Comparison of ENCODE assay signal across 8 cellular contexts in the genomic region with DNA sequence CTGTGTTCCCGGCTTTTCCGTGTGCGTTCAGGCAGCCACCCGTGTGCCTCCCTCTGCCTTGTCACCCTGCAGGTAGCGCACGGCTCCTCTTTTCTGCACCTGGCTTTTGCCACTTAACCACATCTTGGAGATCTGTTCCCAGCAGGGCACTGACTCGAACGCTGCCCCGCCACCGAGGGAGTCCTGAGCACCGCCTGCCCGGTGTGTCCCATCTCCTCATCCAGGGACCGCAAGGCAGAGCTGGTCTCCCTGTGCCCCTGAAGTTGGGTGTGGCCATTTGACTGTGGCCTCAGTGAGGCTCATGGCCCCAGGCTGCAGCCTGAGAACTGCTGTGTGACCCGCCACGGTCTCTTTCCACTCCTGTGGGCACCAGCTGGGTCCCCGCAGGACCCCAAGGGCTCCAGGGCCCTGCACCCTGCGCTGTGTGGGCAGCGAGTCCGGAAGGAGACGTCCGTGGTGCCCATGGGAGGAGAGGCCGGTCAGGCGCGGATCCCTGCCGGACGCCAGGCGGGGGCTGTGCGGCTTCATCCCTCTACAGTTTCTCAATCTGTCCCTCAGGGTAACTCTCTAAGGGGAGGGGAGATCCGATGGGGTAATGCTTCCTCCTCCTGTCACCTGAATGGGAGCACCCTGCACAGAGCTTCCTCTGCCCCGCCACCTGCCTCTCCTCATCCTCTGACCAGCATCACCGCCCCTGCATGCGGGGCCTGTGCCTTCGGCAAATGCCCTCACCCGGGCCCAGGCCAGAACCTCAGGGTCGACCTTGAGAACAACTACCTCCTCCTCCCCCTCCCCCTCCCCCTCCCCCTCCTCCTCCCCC. TPM values are rescaled to one million over a fixed set of nuclear protein-coding genes. Genes with fewer than 3 reads are reported as not detected.
A peak's percentile ranks its signal among the peaks of the same experiment; 100 is the strongest.
DNase-seq lines count a peak whose midpoint lies in the region; ATAC-seq and TF ChIP-seq lines count a peak whose summit lies in the region.

No MANE protein-coding gene starts in this region.

- H3K27ac ChIP-seq in C4-2B = peak overlapping the region; percentile 81
- no peak overlapping the region for H3K27ac ChIP-seq in PC-9

- no peak overlapping the region for H3K4me3 Mint-ChIP-seq in glutamatergic neuron (ENCODE audit: unreplicated experiment)

- H3K9me2 ChIP-seq in PC-9 (ENCODE audit: insufficient read depth) = no peaks in the 10 kb centered on the region

- H4K20me1 ChIP-seq in PC-9 (ENCODE audit: insufficient read depth) = peaks cover 22% of the 10 kb centered on the region

- H3K27me3 Mint-ChIP-seq in glutamatergic neuron (ENCODE audit: unreplicated experiment) = peaks cover 6% of the 10 kb centered on the region

- peaks cover 16% of the 10 kb centered on the region for H3K9me3 Mint-ChIP-seq in glutamatergic neuron (ENCODE audit: unreplicated experiment)

- peaks cover 16% of the 10 kb centered on the region for H3K4me1 Mint-ChIP-seq in glutamatergic neuron (ENCODE audit: low read depth, unreplicated experiment)

- 0 out of 2 replicates have a peak, but pooled peaks cover 15% of the 10 kb centered on the region for H3K36me3 ChIP-seq in PC-9 (ENCODE audit: low read depth)

- intact Hi-C loops in PC-9 (cut with micrococcal nuclease; ENCODE audit: unreplicated experiment) = loop anchor here (2.0 kb wide), 1 partner anchor 15 kb away; no protein-coding TSS in a partner anchor

- POLR2A ChIA-PET in GM10248 (lab: Yijun Ruan, JAX) = no interaction called here
- POLR2A ChIA-PET in PC-9 (lab: Charles Lee; ENCODE audit: unreplicated experiment) = interaction anchor here (0.6 to 0.7 kb wide), 2 partner anchors 47 to 50 kb away, joined by 3 to 54 read pairs; no protein-coding TSS in a partner anchor

- CTCF ChIA-PET in GM10248 (lab: Yijun Ruan, JAX) (interaction anchor here (0.8 to 1.5 kb wide), 4 partner anchors 9 to 27 kb away, joined by 3 to 5 read pairs (median 4); no protein-coding TSS in a partner anchor), PC-9 (lab: Charles Lee) (interaction anchor here (0.5 to 1.7 kb wide), 3 partner anchors 35 to 50 kb away, joined by 5 to 12 read pairs (median 7); a partner anchor contains a TSS)

- H2AFZ ChIP-seq in PC-9 = no peak overlapping the region

- DNase-seq in GM10248 (ENCODE audit: extremely low spot score) (peak; percentile 56), PC-9 (peak in 1 of 2 experiments; percentile 24), glutamatergic neuron (no peak), AG08396 (ENCODE audit: low spot score) (no peak), 8988T (no peak)
- no peak for DNase-seq in activated effector memory CD4-positive, alpha-beta T cell treated with anti-CD3 and anti-CD28 coated beads, Interleukin-2, amount 50 U/mL, for 16 hours

- TF ChIP-seq CTCF in C4-2B (conservative IDR thresholded peaks at IDR 0.05) (no peak), GM10248 (IDR thresholded peaks at IDR 0.05; ENCODE audit: control extremely low read depth, extremely low read depth, low read depth, missing control alignments) (no peak), PC-9 (conservative IDR thresholded peaks at IDR 0.05) (no peak), glutamatergic neuron (IDR thresholded peaks at IDR 0.05; ENCODE audit: partially characterized antibody, unreplicated experiment) (no peak)

- no peak overlapping the region for H3K4me3 ChIP-seq in PC-9

- H3K9me3 ChIP-seq in PC-9 (ENCODE audit: insufficient read depth, low read depth) = no peaks in the 10 kb centered on the region

- no peaks in the 10 kb centered on the region for H3K36me3 Mint-ChIP-seq in glutamatergic neuron (ENCODE audit: unreplicated experiment)

- peaks cover 30% of the 10 kb centered on the region for H3K79me2 ChIP-seq in PC-9 (ENCODE audit: low read depth)

- BruUV-seq in PC-9 (replicated peaks; lab: Mats Ljungman, UMichigan) = no TSS peak

- H3K27ac Mint-ChIP-seq in glutamatergic neuron (ENCODE audit: unreplicated experiment) = peak overlapping the region; percentile 53

- peak overlapping the region; percentile 44 for H3K4me2 ChIP-seq in PC-9

- H3K27me3 ChIP-seq in PC-9 (ENCODE audit: insufficient read depth, low read depth) = no peaks in the 10 kb centered on the region

- H3K4me1 ChIP-seq in PC-9 (replicated peaks; ENCODE audit: insufficient read depth) = peaks cover 33% of the 10 kb centered on the region

- peaks cover 25% of the 10 kb centered on the region for H3F3A ChIP-seq in PC-9 (ENCODE audit: insufficient read depth, low read depth)

- ATAC-seq in HG03095 (IDR thresholded peaks at IDR 0.05; ENCODE audit: unreplicated experiment) = no peak

RNA-seq across cellular contexts. Expression of a gene that starts 1.8 kb away (rescaled TPM):
- 124 and 170 TPM in 2 replicates for total RNA-seq in PC-9 (2021)
- total RNA-seq in glutamatergic neuron (ENCODE audit: unreplicated experiment) = 108 TPM

RNA-seq across cellular contexts. Expression of a gene that starts 24.6 kb away (rescaled TPM):
- total RNA-seq in PC-9 (2021) (43.1 and 70.8 TPM in 2 replicates), glutamatergic neuron (ENCODE audit: unreplicated experiment) (10.5 TPM)

RNA-seq across cellular contexts. Expression of a gene that starts 46.7 kb away (rescaled TPM):
- total RNA-seq in PC-9 (2021) (104 and 115 TPM in 2 replicates), glutamatergic neuron (ENCODE audit: unreplicated experiment) (28.0 TPM)

RNA-seq across cellular contexts. Expression of a gene that starts 50.1 kb away (rescaled TPM):
- total RNA-seq in PC-9 (2021) (21.4 TPM in 2 replicates), glutamatergic neuron (ENCODE audit: unreplicated experiment) (20.7 TPM)
